In genomic region chr4:125085-125820, GRCh38 we compare ENCODE assay signal across 8 cellular contexts. TPM values are rescaled to one million over a fixed set of nuclear protein-coding genes. Genes with fewer than 3 reads are reported as not detected.
DNase-seq lines count a peak whose midpoint lies in the region; ATAC-seq and TF ChIP-seq lines count a peak whose summit lies in the region.

No MANE protein-coding gene starts in this region.

- H3K79me2 ChIP-seq in neural cell (replicated peaks; ENCODE audit: insufficient read depth, low read length) = peaks cover 36% of the 10 kb centered on the region

- peak in 8 of 10 experiments; percentile 1 to 57 (median 20) for DNase-seq in CD4-positive, alpha-beta T cell
- peak; percentile 67 for DNase-seq in KBM-7
- peak; percentile 42 for DNase-seq in activated CD4-positive, alpha-beta memory T cell treated with anti-CD3 and anti-CD28 coated beads, Interleukin-2, amount 10 ng/mL, durations not matched to agents 7 days and 5 days
- DNase-seq in fibroblast of pulmonary artery (ENCODE audit: low read depth) = peak; percentile 41
- peak; percentile 58 to 80 for DNase-seq in aorta
- DNase-seq in NCI-H1694 (lab: John Stamatoyannopoulos, UW) = no peak

- intact Hi-C loops in CD4-positive, alpha-beta T cell (cut with DNase I, micrococcal nuclease) = loop anchor here in 1 of 2 experiments (2.0 kb wide), 1 partner anchor 118 kb away; no protein-coding TSS in a partner anchor
- intact Hi-C loops in aorta (cut with DNase I) = no loop called here

- H3K4me1 Mint-ChIP-seq in CD4-positive, alpha-beta T cell (ENCODE audit: low read depth) = peaks cover 63% of the 10 kb centered on the region
- peaks cover 32% of the 10 kb centered on the region for H3K4me1 Mint-ChIP-seq in activated CD4-positive, alpha-beta memory T cell treated with anti-CD3 and anti-CD28 coated beads, Interleukin-2, amount 10 ng/mL, durations not matched to agents 7 days and 5 days

- no peaks in the 10 kb centered on the region for H4K20me1 ChIP-seq in neural cell (ENCODE audit: insufficient read depth)

- H2AFZ ChIP-seq in neural cell (ENCODE audit: low read depth, low read length) = peak overlapping the region; percentile 95

- TF ChIP-seq CTCF in CD4-positive, alpha-beta T cell (IDR thresholded peaks at IDR 0.05) = no peak
- TF ChIP-seq CTCF in fibroblast of pulmonary artery (IDR thresholded peaks at IDR 0.05; ENCODE audit: low read length, missing control alignments) = no peak
- no peak for TF ChIP-seq CTCF in neural cell (IDR thresholded peaks at IDR 0.05; ENCODE audit: poor library complexity, severe bottlenecking)

- H3K27ac Mint-ChIP-seq in CD4-positive, alpha-beta T cell = peak overlapping the region; percentile 98
- H3K27ac Mint-ChIP-seq in activated CD4-positive, alpha-beta memory T cell treated with anti-CD3 and anti-CD28 coated beads, Interleukin-2, amount 10 ng/mL, durations not matched to agents 7 days and 5 days = peak overlapping the region; percentile 97

- no peaks in the 10 kb centered on the region for H3K9me2 ChIP-seq in neural cell (ENCODE audit: insufficient read depth, low read length)

- H3K27me3 ChIP-seq in CD4-positive, alpha-beta T cell (ENCODE audit: control insufficient read depth, insufficient read depth, low read length) = no peaks in the 10 kb centered on the region
- H3K27me3 ChIP-seq in neural cell (ENCODE audit: insufficient read depth, low read depth, low read length) (no peaks in the 10 kb centered on the region), aorta (ENCODE audit: control insufficient read depth in 1 of 2, insufficient read depth in 2 of 2, low read length in 1 of 2) (no peaks in the 10 kb centered on the region)

- H3K27ac ChIP-seq in CD4-positive, alpha-beta T cell (ENCODE audit: low read depth, low read length) = peak overlapping the region; percentile 79
- H3K27ac ChIP-seq in neural cell (ENCODE audit: low read length) = peak overlapping the region; percentile 96
- peak overlapping the region in 1 of 2 donors; percentile 84 for H3K27ac ChIP-seq in aorta (ENCODE audit: low read depth in 1 of 2, low read length in 2 of 2)

- H3K36me3 ChIP-seq in neural cell (ENCODE audit: insufficient read depth, low read length) = peaks cover 5% of the 10 kb centered on the region
- H3K36me3 ChIP-seq in aorta (ENCODE audit: control insufficient read depth in 1 of 2, insufficient read depth in 2 of 2, low read length in 1 of 2) = no peaks in the 10 kb centered on the region

- peak overlapping the region; percentile 96 for H3K4me2 ChIP-seq in neural cell (ENCODE audit: low read length)

- peak overlapping the region; percentile 99 for H3K4me3 Mint-ChIP-seq in CD4-positive, alpha-beta T cell
- peak overlapping the region; percentile 97 for H3K4me3 Mint-ChIP-seq in activated CD4-positive, alpha-beta memory T cell treated with anti-CD3 and anti-CD28 coated beads, Interleukin-2, amount 10 ng/mL, durations not matched to agents 7 days and 5 days

- in situ Hi-C loops in KBM-7 (cut with MboI; ENCODE audit: low pct_unique_long_range_greater_than_20kb, low sequenced_read_pairs) = no loop called here

- 3% methylated on average over 34 of the region's 34 CpGs for WGBS in aorta, 2 donors

- H3K36me3 Mint-ChIP-seq in CD4-positive, alpha-beta T cell (ENCODE audit: low read depth) = peaks cover 85% of the 10 kb centered on the region
- H3K36me3 Mint-ChIP-seq in activated CD4-positive, alpha-beta memory T cell treated with anti-CD3 and anti-CD28 coated beads, Interleukin-2, amount 10 ng/mL, durations not matched to agents 7 days and 5 days (ENCODE audit: low read depth) = peaks cover 56% of the 10 kb centered on the region

- H3K9me3 Mint-ChIP-seq in CD4-positive, alpha-beta T cell = peaks cover 34% of the 10 kb centered on the region
- H3K9me3 Mint-ChIP-seq in activated CD4-positive, alpha-beta memory T cell treated with anti-CD3 and anti-CD28 coated beads, Interleukin-2, amount 10 ng/mL, durations not matched to agents 7 days and 5 days = peaks cover 24% of the 10 kb centered on the region

- peak; percentile 8 for ATAC-seq in CD4-positive, alpha-beta T cell (ENCODE audit: poor library complexity)
- ATAC-seq in GM19455 (IDR thresholded peaks at IDR 0.05; ENCODE audit: unreplicated experiment) (peak; percentile 31), aorta (ENCODE audit: low FRiP score) (peak; percentile 29)

- TF ChIP-seq EP300 in neural cell (conservative IDR thresholded peaks at IDR 0.05; ENCODE audit: poor library complexity, severe bottlenecking) = no peak

- H3K27me3 Mint-ChIP-seq in CD4-positive, alpha-beta T cell = no peaks in the 10 kb centered on the region
- no peaks in the 10 kb centered on the region for H3K27me3 Mint-ChIP-seq in activated CD4-positive, alpha-beta memory T cell treated with anti-CD3 and anti-CD28 coated beads, Interleukin-2, amount 10 ng/mL, durations not matched to agents 7 days and 5 days

- POLR2A ChIA-PET in CD4-positive, alpha-beta T cell (lab: Charles Lee) = interaction anchor here (0.5 to 4.5 kb wide), 20 partner anchors 8 to 657 kb away, joined by 3 to 86 read pairs (median 5); partner anchors contain the start of genes ZNF141 and ZNF595
- POLR2A ChIA-PET in activated CD4-positive, alpha-beta memory T cell treated with anti-CD3 and anti-CD28 coated beads, Interleukin-2, amount 10 ng/mL, durations not matched to agents 7 days and 5 days (lab: Charles Lee) = interaction anchor here (0.8 to 2.9 kb wide), 19 partner anchors 9 to 656 kb away, joined by 3 to 34 read pairs (median 6); partner anchors contain the start of genes ATP5ME, MYL5, ZNF141 and ZNF595

- no peak for TF ChIP-seq RAD21 in neural cell (conservative IDR thresholded peaks at IDR 0.05)

- H3K4me1 ChIP-seq in aorta (ENCODE audit: control insufficient read depth in 1 of 2, insufficient read depth in 2 of 2, low read length in 2 of 2) = peaks cover 0 to 3% of the 10 kb centered on the region in 2 donors

- CTCF ChIA-PET in CD4-positive, alpha-beta T cell (lab: Charles Lee) = interaction anchor here (0.9 kb wide), 1 partner anchor 96 kb away, joined by 3 read pairs; no protein-coding TSS in a partner anchor
- CTCF ChIA-PET in activated CD4-positive, alpha-beta memory T cell treated with anti-CD3 and anti-CD28 coated beads, Interleukin-2, amount 10 ng/mL, durations not matched to agents 7 days and 5 days (lab: Charles Lee) = interaction anchor here (1.0 to 1.7 kb wide), 5 partner anchors 13 to 549 kb away, joined by 3 to 7 read pairs (median 3); partner anchors contain the start of genes ATP5ME, MYL5 and ZNF595

- H3K9ac ChIP-seq in neural cell (ENCODE audit: low read length) = peak overlapping the region; percentile 91

- peaks cover 52% of the 10 kb centered on the region for H3K9me3 ChIP-seq in CD4-positive, alpha-beta T cell (ENCODE audit: control insufficient read depth, low read length)
- H3K9me3 ChIP-seq in neural cell (ENCODE audit: low read length) (no peaks in the 10 kb centered on the region), aorta (ENCODE audit: control insufficient read depth, low read length) (peaks cover 1% of the 10 kb centered on the region)

- H3K4me3 ChIP-seq in fibroblast of pulmonary artery (replicated peaks; ENCODE audit: low read depth, low read length) (peak overlapping the region; percentile 91), neural cell (ENCODE audit: low read length) (peak overlapping the region; percentile 97), aorta (ENCODE audit: low read length in 2 of 2) (peak overlapping the region; percentile 84 to 85)

- peaks cover 6% of the 10 kb centered on the region for H3F3A ChIP-seq in neural cell (ENCODE audit: insufficient read depth, low read length, poor library complexity, severe bottlenecking)

TF ChIP-seq in neural cell, 6 proteins besides CTCF, POLR2A, EP300 and RAD21:
- TF ChIP-seq REST (IDR thresholded peaks at IDR 0.05; ENCODE audit: borderline replicate concordance) = no peak
- TF ChIP-seq SMC3 (conservative IDR thresholded peaks at IDR 0.05; ENCODE audit: poor library complexity) = no peak
- TF ChIP-seq MXI1 (conservative IDR thresholded peaks at IDR 0.05; ENCODE audit: poor library complexity, severe bottlenecking) = no peak
- TF ChIP-seq POLR2AphosphoS5 (IDR thresholded peaks at IDR 0.05) = no peak
- TF ChIP-seq TAF1 (IDR thresholded peaks at IDR 0.05; ENCODE audit: low read depth) = no peak

RNA-seq across cellular contexts. Expression of gene ZNF718, which starts 1.0 kb away (rescaled TPM):
- 1 to 10 TPM; 6.3 to 7.4 TPM for total RNA-seq in CD4-positive, alpha-beta T cell
- 1 to 10 TPM; 8.8 to 8.9 TPM for total RNA-seq in activated CD4-positive, alpha-beta memory T cell treated with anti-CD3 and anti-CD28 coated beads, Interleukin-2, amount 10 ng/mL, durations not matched to agents 7 days and 5 days
- polyA plus RNA-seq in neural cell (11.4 and 12.8 TPM in 2 replicates), aorta (1 to 10 TPM in 1 of 2 donors, under 1 TPM in 1; 0.75 to 1.5 TPM)
- 41.9 and 46.9 TPM in 2 replicates for polyA minus RNA-seq in neural cell
- 10 to 100 TPM in 1 of 2 donors, 1 to 10 TPM in 1; 7.3 to 11.8 TPM for total RNA-seq in aorta
